In genomic region chr6:157323114-157323923, GRCh38 we compare ENCODE assay signal across 1 cellular context.
TF ChIP-seq lines count a peak whose summit lies in the region.

Gene TMEM242, minus strand, starts transcription at chr6:157323519. Its CDS starts 20 bp downstream, at chr6:157323499.

TF ChIP-seq in GM12878, 131 proteins besides CTCF, POLR2A, EP300 and RAD21 (continued from another document and continues in another):
- TF ChIP-seq, protein P1, sequence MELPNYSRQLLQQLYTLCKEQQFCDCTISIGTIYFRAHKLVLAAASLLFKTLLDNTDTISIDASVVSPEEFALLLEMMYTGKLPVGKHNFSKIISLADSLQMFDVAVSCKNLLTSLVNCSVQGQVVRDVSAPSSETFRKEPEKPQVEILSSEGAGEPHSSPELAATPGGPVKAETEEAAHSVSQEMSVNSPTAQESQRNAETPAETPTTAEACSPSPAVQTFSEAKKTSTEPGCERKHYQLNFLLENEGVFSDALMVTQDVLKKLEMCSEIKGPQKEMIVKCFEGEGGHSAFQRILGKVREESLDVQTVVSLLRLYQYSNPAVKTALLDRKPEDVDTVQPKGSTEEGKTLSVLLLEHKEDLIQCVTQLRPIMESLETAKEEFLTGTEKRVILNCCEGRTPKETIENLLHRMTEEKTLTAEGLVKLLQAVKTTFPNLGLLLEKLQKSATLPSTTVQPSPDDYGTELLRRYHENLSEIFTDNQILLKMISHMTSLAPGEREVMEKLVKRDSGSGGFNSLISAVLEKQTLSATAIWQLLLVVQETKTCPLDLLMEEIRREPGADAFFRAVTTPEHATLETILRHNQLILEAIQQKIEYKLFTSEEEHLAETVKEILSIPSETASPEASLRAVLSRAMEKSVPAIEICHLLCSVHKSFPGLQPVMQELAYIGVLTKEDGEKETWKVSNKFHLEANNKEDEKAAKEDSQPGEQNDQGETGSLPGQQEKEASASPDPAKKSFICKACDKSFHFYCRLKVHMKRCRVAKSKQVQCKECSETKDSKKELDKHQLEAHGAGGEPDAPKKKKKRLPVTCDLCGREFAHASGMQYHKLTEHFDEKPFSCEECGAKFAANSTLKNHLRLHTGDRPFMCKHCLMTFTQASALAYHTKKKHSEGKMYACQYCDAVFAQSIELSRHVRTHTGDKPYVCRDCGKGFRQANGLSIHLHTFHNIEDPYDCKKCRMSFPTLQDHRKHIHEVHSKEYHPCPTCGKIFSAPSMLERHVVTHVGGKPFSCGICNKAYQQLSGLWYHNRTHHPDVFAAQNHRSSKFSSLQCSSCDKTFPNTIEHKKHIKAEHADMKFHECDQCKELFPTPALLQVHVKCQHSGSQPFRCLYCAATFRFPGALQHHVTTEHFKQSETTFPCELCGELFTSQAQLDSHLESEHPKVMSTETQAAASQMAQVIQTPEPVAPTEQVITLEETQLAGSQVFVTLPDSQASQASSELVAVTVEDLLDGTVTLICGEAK (IDR thresholded peaks at IDR 0.05; ENCODE audit: borderline replicate concordance), result peak; percentile 96
- TF ChIP-seq HSF1 (IDR thresholded peaks at IDR 0.05; ENCODE audit: low read depth, low read length), result no peak
- peak; percentile 95 for TF ChIP-seq SMARCA5 (IDR thresholded peaks at IDR 0.05)
- TF ChIP-seq SPI1 (IDR thresholded peaks at IDR 0.05; ENCODE audit: borderline replicate concordance, insufficient read depth, low read depth, low read length), result no peak
- TF ChIP-seq USF1 (IDR thresholded peaks at IDR 0.05; ENCODE audit: borderline replicate concordance, extremely low read length, insufficient read depth, low read depth, low read length), result peak; percentile 16
- TF ChIP-seq ZNF384 (IDR thresholded peaks at IDR 0.05; ENCODE audit: borderline replicate concordance, low read depth, low read length), result no peak; the same call in 1 of the 2 replicates
- TF ChIP-seq SMAD5 (IDR thresholded peaks at IDR 0.05; ENCODE audit: low read depth), result peak; percentile 76; the same call in 1 of the 2 replicates
- TF ChIP-seq FOXK2 (IDR thresholded peaks at IDR 0.05), result peak; percentile 91
- TF ChIP-seq PAX8 (IDR thresholded peaks at IDR 0.05), result no peak
- peak; percentile 82 for TF ChIP-seq CHD2 (IDR thresholded peaks at IDR 0.05; ENCODE audit: borderline replicate concordance, low read depth, low read length)
- peak; percentile 88 for TF ChIP-seq ZNF207 (IDR thresholded peaks at IDR 0.05; ENCODE audit: borderline replicate concordance)
- no peak for TF ChIP-seq SREBF1 (IDR thresholded peaks at IDR 0.05; ENCODE audit: low read length)
- TF ChIP-seq RELA (IDR thresholded peaks at IDR 0.05; ENCODE audit: borderline replicate concordance, partially characterized antibody), result peak; percentile 84
- peak; percentile 83 for TF ChIP-seq CREB1 (IDR thresholded peaks at IDR 0.05; ENCODE audit: low read depth)
- TF ChIP-seq PRDM15 (CRISPR knock-in tag; IDR thresholded peaks at IDR 0.05), result no peak
- TF ChIP-seq CHD1 (IDR thresholded peaks at IDR 0.05; ENCODE audit: low read depth, low read length), result no peak
- TF ChIP-seq E4F1 (IDR thresholded peaks at IDR 0.05; ENCODE audit: borderline replicate concordance, partially characterized antibody), result no peak
- peak in 1 of 2 experiments; percentile 78; a peak in 2 of 4 replicates for TF ChIP-seq ETV6 (conservative IDR thresholded peaks at IDR 0.05 in 1 of 2, IDR thresholded peaks at IDR 0.05 in 1 of 2; ENCODE audit: borderline replicate concordance in 1 of 2, low read depth in 1 of 2)
- peak; percentile 86 for TF ChIP-seq HCFC1 (IDR thresholded peaks at IDR 0.05; ENCODE audit: low read length)
- peak; percentile 55; the same call in 1 of the 2 replicates for TF ChIP-seq NFIC (IDR thresholded peaks at IDR 0.05; ENCODE audit: low read depth, low read length)
- peak; percentile 74 for TF ChIP-seq EED (IDR thresholded peaks at IDR 0.05; ENCODE audit: low read depth)
- no peak for TF ChIP-seq SUZ12 (IDR thresholded peaks at IDR 0.05; ENCODE audit: unreplicated experiment)
- peak; percentile 97 for TF ChIP-seq PML (IDR thresholded peaks at IDR 0.05; ENCODE audit: low read length)
- no peak for TF ChIP-seq ZNF622 (IDR thresholded peaks at IDR 0.05)
- peak; percentile 75 for TF ChIP-seq CBFB (IDR thresholded peaks at IDR 0.05; ENCODE audit: low read depth)
- no peak for TF ChIP-seq CBX3 (IDR thresholded peaks at IDR 0.05; ENCODE audit: borderline replicate concordance, low read depth)
- TF ChIP-seq RBBP5 (conservative IDR thresholded peaks at IDR 0.05), result no peak
- peak; percentile 54; the same call in 1 of the 2 replicates for TF ChIP-seq DPF2 (IDR thresholded peaks at IDR 0.05)
- TF ChIP-seq, protein P2, sequence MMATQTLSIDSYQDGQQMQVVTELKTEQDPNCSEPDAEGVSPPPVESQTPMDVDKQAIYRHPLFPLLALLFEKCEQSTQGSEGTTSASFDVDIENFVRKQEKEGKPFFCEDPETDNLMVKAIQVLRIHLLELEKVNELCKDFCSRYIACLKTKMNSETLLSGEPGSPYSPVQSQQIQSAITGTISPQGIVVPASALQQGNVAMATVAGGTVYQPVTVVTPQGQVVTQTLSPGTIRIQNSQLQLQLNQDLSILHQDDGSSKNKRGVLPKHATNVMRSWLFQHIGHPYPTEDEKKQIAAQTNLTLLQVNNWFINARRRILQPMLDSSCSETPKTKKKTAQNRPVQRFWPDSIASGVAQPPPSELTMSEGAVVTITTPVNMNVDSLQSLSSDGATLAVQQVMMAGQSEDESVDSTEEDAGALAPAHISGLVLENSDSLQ (IDR thresholded peaks at IDR 0.05), result no peak
- peak; percentile 70; the same call in 1 of the 2 replicates for TF ChIP-seq GATAD2B (conservative IDR thresholded peaks at IDR 0.05; ENCODE audit: low read depth)
- peak; percentile 27; the same call in 1 of the 2 replicates for TF ChIP-seq ESRRA (IDR thresholded peaks at IDR 0.05; ENCODE audit: low read length)
- no peak for TF ChIP-seq ZZZ3 (IDR thresholded peaks at IDR 0.05; ENCODE audit: control insufficient read depth, insufficient read length, low read depth)
- peak; percentile 82; the same call in 1 of the 2 replicates for TF ChIP-seq LARP7 (IDR thresholded peaks at IDR 0.05)
- peak; percentile 89 for TF ChIP-seq POLR2AphosphoS2 (IDR thresholded peaks at IDR 0.05; ENCODE audit: low read depth, low read length)
- TF ChIP-seq, protein P3, sequence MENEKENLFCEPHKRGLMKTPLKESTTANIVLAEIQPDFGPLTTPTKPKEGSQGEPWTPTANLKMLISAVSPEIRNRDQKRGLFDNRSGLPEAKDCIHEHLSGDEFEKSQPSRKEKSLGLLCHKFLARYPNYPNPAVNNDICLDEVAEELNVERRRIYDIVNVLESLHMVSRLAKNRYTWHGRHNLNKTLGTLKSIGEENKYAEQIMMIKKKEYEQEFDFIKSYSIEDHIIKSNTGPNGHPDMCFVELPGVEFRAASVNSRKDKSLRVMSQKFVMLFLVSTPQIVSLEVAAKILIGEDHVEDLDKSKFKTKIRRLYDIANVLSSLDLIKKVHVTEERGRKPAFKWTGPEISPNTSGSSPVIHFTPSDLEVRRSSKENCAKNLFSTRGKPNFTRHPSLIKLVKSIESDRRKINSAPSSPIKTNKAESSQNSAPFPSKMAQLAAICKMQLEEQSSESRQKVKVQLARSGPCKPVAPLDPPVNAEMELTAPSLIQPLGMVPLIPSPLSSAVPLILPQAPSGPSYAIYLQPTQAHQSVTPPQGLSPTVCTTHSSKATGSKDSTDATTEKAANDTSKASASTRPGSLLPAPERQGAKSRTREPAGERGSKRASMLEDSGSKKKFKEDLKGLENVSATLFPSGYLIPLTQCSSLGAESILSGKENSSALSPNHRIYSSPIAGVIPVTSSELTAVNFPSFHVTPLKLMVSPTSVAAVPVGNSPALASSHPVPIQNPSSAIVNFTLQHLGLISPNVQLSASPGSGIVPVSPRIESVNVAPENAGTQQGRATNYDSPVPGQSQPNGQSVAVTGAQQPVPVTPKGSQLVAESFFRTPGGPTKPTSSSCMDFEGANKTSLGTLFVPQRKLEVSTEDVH (IDR thresholded peaks at IDR 0.05; ENCODE audit: low read depth, partially characterized antibody), result peak; percentile 68
- peak; percentile 91 for TF ChIP-seq KLF5 (IDR thresholded peaks at IDR 0.05; ENCODE audit: partially characterized antibody)
- no peak for TF ChIP-seq BCLAF1 (IDR thresholded peaks at IDR 0.05)
- TF ChIP-seq SIX5 (IDR thresholded peaks at IDR 0.05; ENCODE audit: low read depth, low read length, severe bottlenecking), result peak; percentile 64
- TF ChIP-seq HDAC2 (IDR thresholded peaks at IDR 0.05), result peak; percentile 92; the same call in 1 of the 2 replicates
- no peak for TF ChIP-seq JUNB (IDR thresholded peaks at IDR 0.05)
- TF ChIP-seq TARDBP (IDR thresholded peaks at IDR 0.05; ENCODE audit: borderline replicate concordance), result peak; percentile 80; the same call in 1 of the 2 replicates
- peak; percentile 88 for TF ChIP-seq TCF7 (IDR thresholded peaks at IDR 0.05; ENCODE audit: borderline replicate concordance)
- no peak for TF ChIP-seq BCL11A (IDR thresholded peaks at IDR 0.05; ENCODE audit: low read depth, low read length)
- no peak for TF ChIP-seq SREBF2 (IDR thresholded peaks at IDR 0.05; ENCODE audit: low read length)
- no peak for TF ChIP-seq FOS (IDR thresholded peaks at IDR 0.05; ENCODE audit: borderline replicate concordance, extremely low read depth, insufficient read length)
